In genomic region chr17:33934696-33935095, GRCh38 we compare ENCODE assay signal across 9 cellular contexts.
"Had no signal": no experiment of that assay in that cellular context is flagged by ENCODE, and none has a peak within 500 bp of the region (broad histone marks: within the 10 kb centered on the region; RNA-seq: fewer than 3 reads in every experiment).

No MANE protein-coding gene starts in this region.

- H3K4me3 ChIP-seq: GM23338, HAP-1 had no signal

- H3K9ac ChIP-seq: KMS-11 had no signal

- H3K36me3 ChIP-seq: HAP-1 had no signal

- ATAC-seq: GM23338, HCT116 had no signal

- DNase-seq: H7, HFFc6, IMR-90, KBM-7 had no signal

- H3K4me2 ChIP-seq: GM23338, KMS-11 had no signal

- H3K4me3 Mint-ChIP-seq: GM23338, HFFc6 had no signal

- H3K27ac ChIP-seq: KMS-11 had no signal

- H3K27ac Mint-ChIP-seq: GM23338, HFFc6 had no signal

- H3K4me1 ChIP-seq: HAP-1 had no signal

- H2AFZ ChIP-seq: GM23338 had no signal

- H3K9me3 ChIP-seq: HAP-1 had no signal

- FAIRE-seq: HTR-8/SVneo had no signal
